In the genomic region with DNA sequence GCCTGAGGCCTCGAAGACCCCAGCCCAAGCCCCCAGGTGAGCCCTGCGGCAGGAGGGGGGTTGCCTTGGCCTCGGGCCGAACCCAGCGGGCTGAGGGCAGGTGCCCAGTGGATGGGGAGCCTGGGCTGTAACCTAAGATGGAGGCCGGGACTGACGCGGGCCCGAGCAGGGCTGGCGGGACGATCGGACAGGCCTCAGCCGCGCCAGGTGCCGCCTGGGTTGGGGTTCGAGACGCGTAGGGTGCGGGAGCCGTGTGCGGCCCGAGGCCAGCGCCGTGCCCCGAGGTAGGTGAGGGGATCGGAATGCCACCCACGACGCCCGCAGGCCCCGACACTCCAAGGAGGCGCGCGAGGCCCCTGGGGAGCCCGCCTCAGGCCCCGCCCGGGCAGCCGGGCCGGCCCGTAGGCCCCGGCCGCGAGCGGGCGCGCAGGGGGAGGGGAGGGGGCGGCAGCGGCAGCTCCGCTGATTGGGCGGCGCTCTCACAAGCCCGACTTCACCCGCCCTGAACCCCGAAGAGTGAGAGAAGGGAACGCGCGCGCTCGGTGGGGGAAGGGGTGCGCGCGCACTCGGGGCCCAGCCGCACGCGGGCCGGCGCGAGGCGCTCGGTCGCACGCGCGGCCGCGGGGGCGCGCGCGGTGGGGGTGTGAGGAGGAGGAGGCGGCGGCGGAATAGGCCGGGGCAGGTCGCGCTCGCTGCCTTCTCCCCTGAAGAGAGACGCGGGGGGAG, we compare ENCODE assay signal across 8 cellular contexts. TPM values are rescaled to one million over a fixed set of nuclear protein-coding genes. Genes with fewer than 3 reads are reported as not detected.
DNase-seq lines count a peak whose midpoint lies in the region; ATAC-seq and TF ChIP-seq lines count a peak whose summit lies in the region.

A gene with protein sequence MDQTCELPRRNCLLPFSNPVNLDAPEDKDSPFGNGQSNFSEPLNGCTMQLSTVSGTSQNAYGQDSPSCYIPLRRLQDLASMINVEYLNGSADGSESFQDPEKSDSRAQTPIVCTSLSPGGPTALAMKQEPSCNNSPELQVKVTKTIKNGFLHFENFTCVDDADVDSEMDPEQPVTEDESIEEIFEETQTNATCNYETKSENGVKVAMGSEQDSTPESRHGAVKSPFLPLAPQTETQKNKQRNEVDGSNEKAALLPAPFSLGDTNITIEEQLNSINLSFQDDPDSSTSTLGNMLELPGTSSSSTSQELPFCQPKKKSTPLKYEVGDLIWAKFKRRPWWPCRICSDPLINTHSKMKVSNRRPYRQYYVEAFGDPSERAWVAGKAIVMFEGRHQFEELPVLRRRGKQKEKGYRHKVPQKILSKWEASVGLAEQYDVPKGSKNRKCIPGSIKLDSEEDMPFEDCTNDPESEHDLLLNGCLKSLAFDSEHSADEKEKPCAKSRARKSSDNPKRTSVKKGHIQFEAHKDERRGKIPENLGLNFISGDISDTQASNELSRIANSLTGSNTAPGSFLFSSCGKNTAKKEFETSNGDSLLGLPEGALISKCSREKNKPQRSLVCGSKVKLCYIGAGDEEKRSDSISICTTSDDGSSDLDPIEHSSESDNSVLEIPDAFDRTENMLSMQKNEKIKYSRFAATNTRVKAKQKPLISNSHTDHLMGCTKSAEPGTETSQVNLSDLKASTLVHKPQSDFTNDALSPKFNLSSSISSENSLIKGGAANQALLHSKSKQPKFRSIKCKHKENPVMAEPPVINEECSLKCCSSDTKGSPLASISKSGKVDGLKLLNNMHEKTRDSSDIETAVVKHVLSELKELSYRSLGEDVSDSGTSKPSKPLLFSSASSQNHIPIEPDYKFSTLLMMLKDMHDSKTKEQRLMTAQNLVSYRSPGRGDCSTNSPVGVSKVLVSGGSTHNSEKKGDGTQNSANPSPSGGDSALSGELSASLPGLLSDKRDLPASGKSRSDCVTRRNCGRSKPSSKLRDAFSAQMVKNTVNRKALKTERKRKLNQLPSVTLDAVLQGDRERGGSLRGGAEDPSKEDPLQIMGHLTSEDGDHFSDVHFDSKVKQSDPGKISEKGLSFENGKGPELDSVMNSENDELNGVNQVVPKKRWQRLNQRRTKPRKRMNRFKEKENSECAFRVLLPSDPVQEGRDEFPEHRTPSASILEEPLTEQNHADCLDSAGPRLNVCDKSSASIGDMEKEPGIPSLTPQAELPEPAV (N-terminal part only) (plus strand): TSS at position 655 of the 726 bp plus-strand sequence. CDS start 1,331 bp downstream, outside the sequence.

- peak within 1 kb of the TSS; percentile 92 for H3K27ac Mint-ChIP-seq in activated CD4-positive, alpha-beta T cell treated with anti-CD3 and anti-CD28 coated beads, Interleukin-2, amount 10 ng/mL, durations not matched to agents 24 days and 14 days

- peak; percentile 67 to 77 (median 68) for DNase-seq in NCI-H1417 (lab: John Stamatoyannopoulos, UW)
- no peak for DNase-seq in NCI-H1417 treated with DMSO at 0.1 percent for 48 hours (lab: John Stamatoyannopoulos, UW)
- peak; percentile 66 for DNase-seq in NCI-H2107 (lab: John Stamatoyannopoulos, UW)
- DNase-seq in activated CD4-positive, alpha-beta T cell treated with anti-CD3 and anti-CD28 coated beads, Interleukin-2, amount 10 ng/mL, durations not matched to agents 24 days and 14 days = peak; percentile 97
- peak; percentile 84 for DNase-seq in coronary artery (ENCODE audit: low spot score)
- peak; percentile 93 to 98 for DNase-seq in left lung
- peak; percentile 89 to 93 for DNase-seq in stimulated activated CD4-positive, alpha-beta T cell treated with anti-CD3 and anti-CD28 coated beads, Interleukin-2, amount 100 ng/mL, for 24 hours

- no peaks in the 10 kb centered on the region for H3K9me3 ChIP-seq in left lung

- H3K4me1 ChIP-seq in left lung = peaks cover 30 to 53% of the 10 kb centered on the region in 2 donors

- intact Hi-C loops in activated CD4-positive, alpha-beta T cell treated with anti-CD3 and anti-CD28 coated beads, Interleukin-2, amount 10 ng/mL, durations not matched to agents 24 days and 14 days (cut with micrococcal nuclease) = loop anchor here (5.0 kb wide), 1 partner anchor 384 kb away; a partner anchor contains a TSS
- intact Hi-C loops in left lung (cut with DNase I) = no loop called here

- H3K36me3 Mint-ChIP-seq in activated CD4-positive, alpha-beta T cell treated with anti-CD3 and anti-CD28 coated beads, Interleukin-2, amount 10 ng/mL, durations not matched to agents 24 days and 14 days (ENCODE audit: low read depth) = peaks cover 29% of the 10 kb centered on the region

- H3K9me3 Mint-ChIP-seq in activated CD4-positive, alpha-beta T cell treated with anti-CD3 and anti-CD28 coated beads, Interleukin-2, amount 10 ng/mL, durations not matched to agents 24 days and 14 days = no peaks in the 10 kb centered on the region

- no peak for TF ChIP-seq CTCF in coronary artery (IDR thresholded peaks at IDR 0.05)
- TF ChIP-seq CTCF in left lung (IDR thresholded peaks at IDR 0.05) = no peak

- ATAC-seq in HG02763 (IDR thresholded peaks at IDR 0.05; ENCODE audit: unreplicated experiment) (peak; percentile 54), left lung (peak; percentile 83)

- H3K27me3 ChIP-seq in left lung = no peaks in the 10 kb centered on the region

- peaks cover 0 to 30% of the 10 kb centered on the region in 2 donors for H3K36me3 ChIP-seq in left lung

- peak within 1 kb of the TSS; percentile 88 to 94 for H3K27ac ChIP-seq in coronary artery
- peak within 1 kb of the TSS; percentile 89 for H3K27ac ChIP-seq in left lung

- H3K4me1 Mint-ChIP-seq in activated CD4-positive, alpha-beta T cell treated with anti-CD3 and anti-CD28 coated beads, Interleukin-2, amount 10 ng/mL, durations not matched to agents 24 days and 14 days = peaks cover 46% of the 10 kb centered on the region

- no peaks in the 10 kb centered on the region for H3K27me3 Mint-ChIP-seq in activated CD4-positive, alpha-beta T cell treated with anti-CD3 and anti-CD28 coated beads, Interleukin-2, amount 10 ng/mL, durations not matched to agents 24 days and 14 days

- peak within 1 kb of the TSS; percentile 95 for H3K4me3 Mint-ChIP-seq in activated CD4-positive, alpha-beta T cell treated with anti-CD3 and anti-CD28 coated beads, Interleukin-2, amount 10 ng/mL, durations not matched to agents 24 days and 14 days

- H3K4me3 ChIP-seq in coronary artery (peak within 1 kb of the TSS; percentile 85), left lung (peak within 1 kb of the TSS; percentile 70 to 76)

RNA-seq across cellular contexts. Expression of the gene that starts here (rescaled TPM):
- 103 and 108 TPM in 2 replicates for total RNA-seq in activated CD4-positive, alpha-beta T cell treated with anti-CD3 and anti-CD28 coated beads, Interleukin-2, amount 10 ng/mL, durations not matched to agents 24 days and 14 days
- total RNA-seq in left lung = 10 to 100 TPM; 71.2 to 79.7 TPM
